1 cellular context compared by ENCODE assay signal in the genomic region with DNA sequence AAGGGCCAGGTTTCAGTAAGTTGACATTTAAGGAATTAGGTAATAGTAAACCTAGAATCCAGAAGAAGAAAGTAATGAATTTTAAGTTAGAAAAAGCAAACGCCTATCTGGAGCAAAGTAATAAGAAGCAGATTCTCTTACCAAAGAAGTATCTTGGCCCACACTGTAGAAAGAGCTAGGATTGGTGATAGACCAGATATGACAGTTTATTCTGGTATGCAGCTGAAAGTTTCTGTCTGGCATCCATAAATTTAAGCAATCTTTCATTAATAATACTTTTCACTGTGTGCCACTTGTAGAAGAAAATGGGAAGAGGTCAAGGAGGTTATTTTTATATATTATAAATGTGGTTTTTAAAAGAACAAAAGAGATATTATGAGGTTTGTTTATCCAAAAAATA.
TF ChIP-seq lines count a peak whose summit lies in the region.

No MANE protein-coding gene starts in this region.

TF ChIP-seq in GM23338, 12 proteins besides CTCF, POLR2A, EP300 and RAD21 (continued from another document):
- TF ChIP-seq, protein P1, sequence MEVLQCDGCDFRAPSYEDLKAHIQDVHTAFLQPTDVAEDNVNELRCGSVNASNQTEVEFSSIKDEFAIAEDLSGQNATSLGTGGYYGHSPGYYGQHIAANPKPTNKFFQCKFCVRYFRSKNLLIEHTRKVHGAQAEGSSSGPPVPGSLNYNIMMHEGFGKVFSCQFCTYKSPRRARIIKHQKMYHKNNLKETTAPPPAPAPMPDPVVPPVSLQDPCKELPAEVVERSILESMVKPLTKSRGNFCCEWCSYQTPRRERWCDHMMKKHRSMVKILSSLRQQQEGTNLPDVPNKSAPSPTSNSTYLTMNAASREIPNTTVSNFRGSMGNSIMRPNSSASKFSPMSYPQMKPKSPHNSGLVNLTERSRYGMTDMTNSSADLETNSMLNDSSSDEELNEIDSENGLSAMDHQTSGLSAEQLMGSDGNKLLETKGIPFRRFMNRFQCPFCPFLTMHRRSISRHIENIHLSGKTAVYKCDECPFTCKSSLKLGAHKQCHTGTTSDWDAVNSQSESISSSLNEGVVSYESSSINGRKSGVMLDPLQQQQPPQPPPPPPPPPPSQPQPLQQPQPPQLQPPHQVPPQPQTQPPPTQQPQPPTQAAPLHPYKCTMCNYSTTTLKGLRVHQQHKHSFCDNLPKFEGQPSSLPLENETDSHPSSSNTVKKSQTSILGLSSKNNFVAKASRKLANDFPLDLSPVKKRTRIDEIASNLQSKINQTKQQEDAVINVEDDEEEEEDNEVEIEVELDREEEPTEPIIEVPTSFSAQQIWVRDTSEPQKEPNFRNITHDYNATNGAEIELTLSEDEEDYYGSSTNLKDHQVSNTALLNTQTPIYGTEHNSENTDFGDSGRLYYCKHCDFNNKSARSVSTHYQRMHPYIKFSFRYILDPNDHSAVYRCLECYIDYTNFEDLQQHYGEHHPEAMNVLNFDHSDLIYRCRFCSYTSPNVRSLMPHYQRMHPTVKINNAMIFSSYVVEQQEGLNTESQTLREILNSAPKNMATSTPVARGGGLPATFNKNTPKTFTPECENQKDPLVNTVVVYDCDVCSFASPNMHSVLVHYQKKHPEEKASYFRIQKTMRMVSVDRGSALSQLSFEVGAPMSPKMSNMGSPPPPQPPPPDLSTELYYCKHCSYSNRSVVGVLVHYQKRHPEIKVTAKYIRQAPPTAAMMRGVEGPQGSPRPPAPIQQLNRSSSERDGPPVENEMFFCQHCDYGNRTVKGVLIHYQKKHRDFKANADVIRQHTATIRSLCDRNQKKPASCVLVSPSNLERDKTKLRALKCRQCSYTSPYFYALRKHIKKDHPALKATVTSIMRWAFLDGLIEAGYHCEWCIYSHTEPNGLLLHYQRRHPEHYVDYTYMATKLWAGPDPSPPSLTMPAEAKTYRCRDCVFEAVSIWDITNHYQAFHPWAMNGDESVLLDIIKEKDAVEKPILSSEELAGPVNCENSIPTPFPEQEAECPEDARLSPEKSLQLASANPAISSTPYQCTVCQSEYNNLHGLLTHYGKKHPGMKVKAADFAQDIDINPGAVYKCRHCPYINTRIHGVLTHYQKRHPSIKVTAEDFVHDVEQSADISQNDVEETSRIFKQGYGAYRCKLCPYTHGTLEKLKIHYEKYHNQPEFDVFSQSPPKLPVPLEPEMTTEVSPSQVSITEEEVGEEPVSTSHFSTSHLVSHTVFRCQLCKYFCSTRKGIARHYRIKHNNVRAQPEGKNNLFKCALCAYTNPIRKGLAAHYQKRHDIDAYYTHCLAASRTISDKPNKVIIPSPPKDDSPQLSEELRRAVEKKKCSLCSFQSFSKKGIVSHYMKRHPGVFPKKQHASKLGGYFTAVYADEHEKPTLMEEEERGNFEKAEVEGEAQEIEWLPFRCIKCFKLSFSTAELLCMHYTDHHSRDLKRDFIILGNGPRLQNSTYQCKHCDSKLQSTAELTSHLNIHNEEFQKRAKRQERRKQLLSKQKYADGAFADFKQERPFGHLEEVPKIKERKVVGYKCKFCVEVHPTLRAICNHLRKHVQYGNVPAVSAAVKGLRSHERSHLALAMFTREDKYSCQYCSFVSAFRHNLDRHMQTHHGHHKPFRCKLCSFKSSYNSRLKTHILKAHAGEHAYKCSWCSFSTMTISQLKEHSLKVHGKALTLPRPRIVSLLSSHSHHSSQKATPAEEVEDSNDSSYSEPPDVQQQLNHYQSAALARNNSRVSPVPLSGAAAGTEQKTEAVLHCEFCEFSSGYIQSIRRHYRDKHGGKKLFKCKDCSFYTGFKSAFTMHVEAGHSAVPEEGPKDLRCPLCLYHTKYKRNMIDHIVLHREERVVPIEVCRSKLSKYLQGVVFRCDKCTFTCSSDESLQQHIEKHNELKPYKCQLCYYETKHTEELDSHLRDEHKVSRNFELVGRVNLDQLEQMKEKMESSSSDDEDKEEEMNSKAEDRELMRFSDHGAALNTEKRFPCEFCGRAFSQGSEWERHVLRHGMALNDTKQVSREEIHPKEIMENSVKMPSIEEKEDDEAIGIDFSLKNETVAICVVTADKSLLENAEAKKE (CRISPR knock-in tag; IDR thresholded peaks at IDR 0.05), result no peak
- no peak for TF ChIP-seq STAT1 (IDR thresholded peaks at IDR 0.05; ENCODE audit: unreplicated experiment)
- no peak for TF ChIP-seq ZNF114 (CRISPR knock-in tag; IDR thresholded peaks at IDR 0.05)
- no peak for TF ChIP-seq JUNB (IDR thresholded peaks at IDR 0.05; ENCODE audit: unreplicated experiment)
- TF ChIP-seq NANOG (IDR thresholded peaks at IDR 0.05; ENCODE audit: borderline replicate concordance), result no peak
- TF ChIP-seq, protein P2, sequence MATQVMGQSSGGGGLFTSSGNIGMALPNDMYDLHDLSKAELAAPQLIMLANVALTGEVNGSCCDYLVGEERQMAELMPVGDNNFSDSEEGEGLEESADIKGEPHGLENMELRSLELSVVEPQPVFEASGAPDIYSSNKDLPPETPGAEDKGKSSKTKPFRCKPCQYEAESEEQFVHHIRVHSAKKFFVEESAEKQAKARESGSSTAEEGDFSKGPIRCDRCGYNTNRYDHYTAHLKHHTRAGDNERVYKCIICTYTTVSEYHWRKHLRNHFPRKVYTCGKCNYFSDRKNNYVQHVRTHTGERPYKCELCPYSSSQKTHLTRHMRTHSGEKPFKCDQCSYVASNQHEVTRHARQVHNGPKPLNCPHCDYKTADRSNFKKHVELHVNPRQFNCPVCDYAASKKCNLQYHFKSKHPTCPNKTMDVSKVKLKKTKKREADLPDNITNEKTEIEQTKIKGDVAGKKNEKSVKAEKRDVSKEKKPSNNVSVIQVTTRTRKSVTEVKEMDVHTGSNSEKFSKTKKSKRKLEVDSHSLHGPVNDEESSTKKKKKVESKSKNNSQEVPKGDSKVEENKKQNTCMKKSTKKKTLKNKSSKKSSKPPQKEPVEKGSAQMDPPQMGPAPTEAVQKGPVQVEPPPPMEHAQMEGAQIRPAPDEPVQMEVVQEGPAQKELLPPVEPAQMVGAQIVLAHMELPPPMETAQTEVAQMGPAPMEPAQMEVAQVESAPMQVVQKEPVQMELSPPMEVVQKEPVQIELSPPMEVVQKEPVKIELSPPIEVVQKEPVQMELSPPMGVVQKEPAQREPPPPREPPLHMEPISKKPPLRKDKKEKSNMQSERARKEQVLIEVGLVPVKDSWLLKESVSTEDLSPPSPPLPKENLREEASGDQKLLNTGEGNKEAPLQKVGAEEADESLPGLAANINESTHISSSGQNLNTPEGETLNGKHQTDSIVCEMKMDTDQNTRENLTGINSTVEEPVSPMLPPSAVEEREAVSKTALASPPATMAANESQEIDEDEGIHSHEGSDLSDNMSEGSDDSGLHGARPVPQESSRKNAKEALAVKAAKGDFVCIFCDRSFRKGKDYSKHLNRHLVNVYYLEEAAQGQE (IDR thresholded peaks at IDR 0.05; ENCODE audit: unreplicated experiment), result no peak
- TF ChIP-seq ZNF331 (CRISPR knock-in tag; IDR thresholded peaks at IDR 0.05; ENCODE audit: low read depth), result no peak
TF ChIP-seq in GM23338: peak in this region for 0.
